In the genomic region with DNA sequence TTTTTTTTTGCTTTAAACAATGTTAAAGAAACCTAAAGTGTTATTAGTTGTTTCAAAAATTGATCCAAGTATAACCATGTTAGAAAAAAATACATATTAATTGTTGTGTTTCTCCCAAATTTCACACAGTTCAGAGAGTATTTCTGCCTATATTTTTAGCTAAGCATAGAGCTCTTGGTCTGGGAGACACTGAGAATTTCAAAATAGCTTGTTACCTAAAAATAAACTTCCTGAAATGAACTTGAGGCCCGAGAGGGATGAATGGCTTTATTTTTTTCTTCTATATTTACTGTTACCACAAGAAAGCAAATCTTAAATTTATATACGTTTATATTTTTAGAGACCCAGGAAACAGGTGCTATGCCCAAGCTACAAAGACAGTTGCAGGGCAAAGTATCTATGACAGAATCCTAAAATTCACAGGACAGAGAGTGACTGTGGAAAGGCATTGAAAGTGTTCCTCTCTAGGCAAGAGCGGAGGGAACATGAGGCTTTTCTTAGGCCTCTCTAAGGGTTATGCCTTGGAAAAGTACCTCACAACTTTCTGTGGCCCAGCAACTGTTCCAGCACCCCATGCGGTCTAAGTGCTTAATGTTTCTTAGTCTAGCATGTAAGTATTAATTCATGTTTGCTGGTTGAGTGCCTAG, we compare ENCODE assay signal across 8 cellular contexts. TPM values are rescaled to one million over a fixed set of nuclear protein-coding genes. Genes with fewer than 3 reads are reported as not detected.
DNase-seq lines count a peak whose midpoint lies in the region; ATAC-seq and TF ChIP-seq lines count a peak whose summit lies in the region.

No MANE protein-coding gene starts in this region.

- H3K27me3 ChIP-seq in BLaER1 treated with 17β-estradiol and CSF1 and Interleukin-3, amounts not matched to agents 10 nM and 100 nM = no peaks in the 10 kb centered on the region
- H3K27me3 ChIP-seq in muscle layer of duodenum (ENCODE audit: low read depth, low read length) (no peaks in the 10 kb centered on the region), neural progenitor cell (no peaks in the 10 kb centered on the region)

- H3K27me3 Mint-ChIP-seq in neural progenitor cell (ENCODE audit: insufficient read depth, low read depth) = no peaks in the 10 kb centered on the region

- H3K9me3 ChIP-seq in BLaER1 treated with 17β-estradiol and CSF1 and Interleukin-3, amounts not matched to agents 10 nM and 100 nM (replicated peaks in 1 of 11) = no peaks in the 10 kb centered on the region; a peak in 1 of 22 replicates
- no peaks in the 10 kb centered on the region for H3K9me3 ChIP-seq in muscle layer of duodenum (ENCODE audit: control insufficient read depth in 1 of 2, low read length in 2 of 2)
- H3K9me3 ChIP-seq in neural progenitor cell (ENCODE audit: low read depth) = no peaks in the 10 kb centered on the region

- H3K27ac Mint-ChIP-seq in activated naive CD4-positive, alpha-beta T cell treated with anti-CD3 and anti-CD28 coated beads, Interleukin-2, amount 50 U/mL, for 72 hours = peak overlapping the region; percentile 97 to 100
- no peak overlapping the region for H3K27ac Mint-ChIP-seq in neural progenitor cell

- H3K36me3 Mint-ChIP-seq in activated naive CD4-positive, alpha-beta T cell treated with anti-CD3 and anti-CD28 coated beads, Interleukin-2, amount 50 U/mL, for 72 hours = peaks cover 21 to 28% of the 10 kb centered on the region in 2 donors
- peaks cover 26% of the 10 kb centered on the region for H3K36me3 Mint-ChIP-seq in neural progenitor cell

- peak overlapping the region; percentile 34 to 80 (median 64); a peak in 21 of 22 replicates for H3K9ac ChIP-seq in BLaER1 treated with 17β-estradiol and CSF1 and Interleukin-3, amounts not matched to agents 10 nM and 100 nM
- H3K9ac ChIP-seq in neural progenitor cell = no peak overlapping the region

- H2AFZ ChIP-seq in neural progenitor cell (replicated peaks) = no peak overlapping the region

- no peaks in the 10 kb centered on the region for H3K4me1 Mint-ChIP-seq in neural progenitor cell

- no peak for DNase-seq in activated naive CD4-positive, alpha-beta T cell treated with anti-CD3 and anti-CD28 coated beads, Interleukin-2, amount 50 U/mL, for 72 hours (ENCODE audit: low spot score in 2 of 2)
- no peak for DNase-seq in effector CD4-positive, alpha-beta T cell
- DNase-seq in neural progenitor cell (ENCODE audit: low spot score) (no peak), NCI-H187 treated with DMSO at 0.1 percent for 48 hours (lab: John Stamatoyannopoulos, UW) (no peak)

- H3K4me3 Mint-ChIP-seq in neural progenitor cell = no peak overlapping the region

- H4K20me1 ChIP-seq in BLaER1 treated with 17β-estradiol and CSF1 and Interleukin-3, amounts not matched to agents 10 nM and 100 nM = peaks cover 0 to 74% (median 8%) of the 10 kb centered on the region in 11 experiments; a peak in 11 of 22 replicates
- H4K20me1 ChIP-seq in neural progenitor cell (ENCODE audit: low read depth) = no peaks in the 10 kb centered on the region

- H3F3A ChIP-seq in neural progenitor cell (ENCODE audit: low read depth) = no peaks in the 10 kb centered on the region

- peaks cover 0 to 3% of the 10 kb centered on the region in 2 donors for H3K9me3 Mint-ChIP-seq in activated naive CD4-positive, alpha-beta T cell treated with anti-CD3 and anti-CD28 coated beads, Interleukin-2, amount 50 U/mL, for 72 hours
- H3K9me3 Mint-ChIP-seq in neural progenitor cell = peaks cover 2% of the 10 kb centered on the region

- ATAC-seq in HG02938 (IDR thresholded peaks at IDR 0.05; ENCODE audit: unreplicated experiment) (peak; percentile 19), HG03469 (IDR thresholded peaks at IDR 0.05; ENCODE audit: unreplicated experiment) (no peak)
- ATAC-seq in activated naive CD4-positive, alpha-beta T cell treated with anti-CD3 and anti-CD28 coated beads, Interleukin-2, amount 50 U/mL, for 72 hours = no peak

- no peak for TF ChIP-seq CTCF in neural progenitor cell (IDR thresholded peaks at IDR 0.05)

- peaks cover 15% of the 10 kb centered on the region for H3K79me2 ChIP-seq in neural progenitor cell (ENCODE audit: low read depth)

- H3K27ac ChIP-seq in BLaER1 treated with 17β-estradiol and CSF1 and Interleukin-3, amounts not matched to agents 10 nM and 100 nM = peak overlapping the region; percentile 60 to 94 (median 88); a peak in 21 of 22 replicates
- H3K27ac ChIP-seq in muscle layer of duodenum (ENCODE audit: low read length) (peak overlapping the region; percentile 62), neural progenitor cell (no peak overlapping the region)

- peak overlapping the region in 7 of 10 experiments; percentile 8 to 54 (median 40); a peak in 7 of 20 replicates for H3K4me3 ChIP-seq in BLaER1 treated with 17β-estradiol and CSF1 and Interleukin-3, amounts not matched to agents 10 nM and 100 nM
- H3K4me3 ChIP-seq in muscle layer of duodenum (ENCODE audit: low read depth in 1 of 2, low read length in 2 of 2) = no peak overlapping the region
- no peak overlapping the region for H3K4me3 ChIP-seq in neural progenitor cell

- peak overlapping the region; percentile 82 to 96 (median 91) for H3K4me2 ChIP-seq in BLaER1 treated with 17β-estradiol and CSF1 and Interleukin-3, amounts not matched to agents 10 nM and 100 nM
- no peak overlapping the region for H3K4me2 ChIP-seq in neural progenitor cell

- peaks cover 26 to 42% (median 32%) of the 10 kb centered on the region in 11 experiments for H3K36me3 ChIP-seq in BLaER1 treated with 17β-estradiol and CSF1 and Interleukin-3, amounts not matched to agents 10 nM and 100 nM
- H3K36me3 ChIP-seq in muscle layer of duodenum (ENCODE audit: control insufficient read depth in 1 of 2, insufficient read depth in 2 of 2, low read length in 2 of 2) = peaks cover 13 to 27% of the 10 kb centered on the region in 2 donors
- H3K36me3 ChIP-seq in neural progenitor cell = no peaks in the 10 kb centered on the region

- peaks cover 95 to 100% (median 100%) of the 10 kb centered on the region in 10 experiments for H3K4me1 ChIP-seq in BLaER1 treated with 17β-estradiol and CSF1 and Interleukin-3, amounts not matched to agents 10 nM and 100 nM
- peaks cover 52 to 74% of the 10 kb centered on the region in 2 donors for H3K4me1 ChIP-seq in muscle layer of duodenum (ENCODE audit: control insufficient read depth in 1 of 2, insufficient read depth in 2 of 2, low read length in 2 of 2)
- H3K4me1 ChIP-seq in neural progenitor cell = no peaks in the 10 kb centered on the region

RNA-seq across cellular contexts. Expression of a gene that starts 36.4 kb away (rescaled TPM):
- total RNA-seq in activated naive CD4-positive, alpha-beta T cell treated with anti-CD3 and anti-CD28 coated beads, Interleukin-2, amount 50 U/mL, for 72 hours = 10 to 100 TPM; 45.0 to 74.1 TPM
- 5.8 and 7.3 TPM in 2 replicates for total RNA-seq in neural progenitor cell (ENCODE audit: low replicate concordance)

Comparison
In these comparisons a context has a peak if more than half of its experiments do, and no peak if none do; other contexts are left out.
1. H3K4me3 ChIP-seq: peak in BLaER1 treated with 17β-estradiol and CSF1 and Interleukin-3, amounts not matched to agents 10 nM and 100 nM (7 of 10); none in muscle layer of duodenum (0 of 2) and neural progenitor cell (single experiment).